ENCODE assay signal across 8 cellular contexts in the genomic region with DNA sequence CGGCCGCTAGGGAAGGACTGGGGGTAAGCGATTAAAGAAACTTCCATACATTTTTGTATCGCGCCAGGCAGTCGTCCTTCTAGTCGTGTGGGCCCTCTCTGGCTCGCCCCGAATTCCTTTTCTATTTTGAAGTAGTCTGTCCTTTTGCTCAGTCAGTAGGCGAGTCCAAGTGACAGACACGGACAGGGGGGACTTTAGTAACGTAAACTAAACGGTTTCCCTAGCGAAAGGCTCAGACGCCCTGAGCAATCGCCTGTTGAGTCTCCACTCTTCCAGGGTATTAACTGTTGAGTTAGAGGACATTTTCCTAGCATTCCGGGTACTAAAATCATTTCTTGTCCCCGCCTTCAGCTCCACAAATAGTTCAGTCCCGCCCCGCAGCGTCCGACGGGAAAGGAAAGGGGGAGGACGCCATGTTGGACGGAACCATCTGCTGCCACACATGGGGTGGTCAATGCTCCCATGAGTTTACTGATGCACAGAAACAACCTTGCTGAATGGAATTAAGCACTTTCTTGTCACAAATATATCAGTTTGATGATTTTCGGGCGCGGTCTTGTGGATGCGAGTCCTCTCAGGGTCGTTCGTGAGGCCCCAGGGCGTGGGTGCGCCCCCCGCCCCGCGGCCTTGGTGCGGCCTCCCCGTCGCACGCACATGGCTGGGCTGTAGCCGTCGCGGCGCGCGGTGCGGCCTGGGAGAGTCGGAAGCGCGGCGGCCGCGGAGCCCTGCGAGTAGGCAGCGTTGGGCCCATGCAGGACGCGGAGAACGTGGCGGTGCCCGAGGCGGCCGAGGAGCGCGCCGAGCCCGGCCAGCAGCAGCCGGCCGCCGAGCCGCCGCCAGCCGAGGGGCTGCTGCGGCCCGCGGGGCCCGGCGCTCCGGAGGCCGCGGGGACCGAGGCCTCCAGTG. TPM values are rescaled to one million over a fixed set of nuclear protein-coding genes. Genes with fewer than 3 reads are reported as not detected.
DNase-seq lines count a peak whose midpoint lies in the region; ATAC-seq and TF ChIP-seq lines count a peak whose summit lies in the region.

A gene (plus strand): TSS at position 655 of the 906 bp plus-strand sequence. CDS start 95 bp downstream, at position 750.

- no peaks in the 10 kb centered on the region for H3K27me3 Mint-ChIP-seq in activated T-cell treated with anti-CD3 and anti-CD28 coated beads, Interleukin-2, amount 50 U/mL, for 24 hours

- H3K4me1 ChIP-seq in mucosa of stomach (ENCODE audit: control insufficient read depth, insufficient read depth, low read length) = peaks cover 31% of the 10 kb centered on the region

- no peaks in the 10 kb centered on the region for H3K36me3 ChIP-seq in mucosa of stomach (ENCODE audit: control insufficient read depth, insufficient read depth, low read length)

- H3K9ac ChIP-seq in mucosa of stomach (ENCODE audit: low read length) = peak within 1 kb of the TSS; percentile 99

- peaks cover 59% of the 10 kb centered on the region for H3K36me3 Mint-ChIP-seq in activated T-cell treated with anti-CD3 and anti-CD28 coated beads, Interleukin-2, amount 50 U/mL, for 24 hours (ENCODE audit: low read depth)

- H3K27ac Mint-ChIP-seq in activated T-cell treated with anti-CD3 and anti-CD28 coated beads, Interleukin-2, amount 50 U/mL, for 24 hours = peak within 1 kb of the TSS; percentile 99

- H3K9me3 Mint-ChIP-seq in activated T-cell treated with anti-CD3 and anti-CD28 coated beads, Interleukin-2, amount 50 U/mL, for 24 hours = no peaks in the 10 kb centered on the region

- ATAC-seq in GM21737 (IDR thresholded peaks at IDR 0.05; ENCODE audit: unreplicated experiment) (peak; percentile 80), esophagus mucosa (peak; percentile 91)

- H3K27me3 ChIP-seq in mucosa of stomach (ENCODE audit: control insufficient read depth, insufficient read depth, low read length) = no peaks in the 10 kb centered on the region

- no peaks in the 10 kb centered on the region for H3K9me3 ChIP-seq in mucosa of stomach (ENCODE audit: control insufficient read depth, low read length)

- H3K4me1 Mint-ChIP-seq in activated T-cell treated with anti-CD3 and anti-CD28 coated beads, Interleukin-2, amount 50 U/mL, for 24 hours (ENCODE audit: low read depth) = peaks cover 43% of the 10 kb centered on the region

- H3K4me3 ChIP-seq in mucosa of stomach (ENCODE audit: low read length) = peak within 1 kb of the TSS; percentile 91

- DNase-seq in DMS79 (lab: John Stamatoyannopoulos, UW) (peak; percentile 87), KG1 (lab: John Stamatoyannopoulos, UW) (peak; percentile 99)
- peak; percentile 94 for DNase-seq in activated T-cell treated with anti-CD3 and anti-CD28 coated beads, Interleukin-2, amount 50 U/mL, for 24 hours
- peak; percentile 89 for DNase-seq in stimulated activated CD8-positive, alpha-beta memory T cell treated with anti-CD3 and anti-CD28 coated beads, Interleukin-4, amount 100 ng/mL, for 48 hours

- peak within 1 kb of the TSS; percentile 90 for H3K4me3 Mint-ChIP-seq in activated T-cell treated with anti-CD3 and anti-CD28 coated beads, Interleukin-2, amount 50 U/mL, for 24 hours

TF ChIP-seq in PFSK-1, 5 proteins besides CTCF, POLR2A, EP300 and RAD21:
- TF ChIP-seq, protein P1, sequence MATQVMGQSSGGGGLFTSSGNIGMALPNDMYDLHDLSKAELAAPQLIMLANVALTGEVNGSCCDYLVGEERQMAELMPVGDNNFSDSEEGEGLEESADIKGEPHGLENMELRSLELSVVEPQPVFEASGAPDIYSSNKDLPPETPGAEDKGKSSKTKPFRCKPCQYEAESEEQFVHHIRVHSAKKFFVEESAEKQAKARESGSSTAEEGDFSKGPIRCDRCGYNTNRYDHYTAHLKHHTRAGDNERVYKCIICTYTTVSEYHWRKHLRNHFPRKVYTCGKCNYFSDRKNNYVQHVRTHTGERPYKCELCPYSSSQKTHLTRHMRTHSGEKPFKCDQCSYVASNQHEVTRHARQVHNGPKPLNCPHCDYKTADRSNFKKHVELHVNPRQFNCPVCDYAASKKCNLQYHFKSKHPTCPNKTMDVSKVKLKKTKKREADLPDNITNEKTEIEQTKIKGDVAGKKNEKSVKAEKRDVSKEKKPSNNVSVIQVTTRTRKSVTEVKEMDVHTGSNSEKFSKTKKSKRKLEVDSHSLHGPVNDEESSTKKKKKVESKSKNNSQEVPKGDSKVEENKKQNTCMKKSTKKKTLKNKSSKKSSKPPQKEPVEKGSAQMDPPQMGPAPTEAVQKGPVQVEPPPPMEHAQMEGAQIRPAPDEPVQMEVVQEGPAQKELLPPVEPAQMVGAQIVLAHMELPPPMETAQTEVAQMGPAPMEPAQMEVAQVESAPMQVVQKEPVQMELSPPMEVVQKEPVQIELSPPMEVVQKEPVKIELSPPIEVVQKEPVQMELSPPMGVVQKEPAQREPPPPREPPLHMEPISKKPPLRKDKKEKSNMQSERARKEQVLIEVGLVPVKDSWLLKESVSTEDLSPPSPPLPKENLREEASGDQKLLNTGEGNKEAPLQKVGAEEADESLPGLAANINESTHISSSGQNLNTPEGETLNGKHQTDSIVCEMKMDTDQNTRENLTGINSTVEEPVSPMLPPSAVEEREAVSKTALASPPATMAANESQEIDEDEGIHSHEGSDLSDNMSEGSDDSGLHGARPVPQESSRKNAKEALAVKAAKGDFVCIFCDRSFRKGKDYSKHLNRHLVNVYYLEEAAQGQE (IDR thresholded peaks at IDR 0.05; ENCODE audit: insufficient read depth in 1 of 2, low read depth in 2 of 2, low read length in 2 of 2) = peak in 1 of 2 experiments; percentile 34; a peak in 1 of 4 replicates
- peak; percentile 80 for TF ChIP-seq TAF1 (IDR thresholded peaks at IDR 0.05; ENCODE audit: borderline replicate concordance, insufficient read depth, low read length)
- TF ChIP-seq FOXP2 (optimal IDR thresholded peaks at IDR 0.05; ENCODE audit: borderline replicate concordance, extremely low read depth, extremely low read length, insufficient read depth) = peak; percentile 94
- TF ChIP-seq POLR2AphosphoS5 (IDR thresholded peaks at IDR 0.05; ENCODE audit: low read depth, low read length) = peak; percentile 75; the same call in 1 of the 2 replicates
- peak; percentile 21; the same call in 1 of the 2 replicates for TF ChIP-seq SIN3A (IDR thresholded peaks at IDR 0.05; ENCODE audit: borderline replicate concordance, insufficient read depth, low read length)
TF ChIP-seq in PFSK-1: peak in this region for 5.

RNA-seq across cellular contexts. Expression of the gene that starts here (rescaled TPM):
- polyA plus RNA-seq in PFSK-1 (2012; ENCODE audit: insufficient read length, low read depth) = 266 TPM
- total RNA-seq in esophagus mucosa = 119 TPM

Comparison
In these comparisons a context has a peak if more than half of its experiments do, and no peak if none do; other contexts are left out.
1. Peak in every context shown above with its lines: DNase-seq, ATAC-seq and H3K4me3 ChIP-seq.